ENCODE assay signal across 8 cellular contexts in the genomic region with DNA sequence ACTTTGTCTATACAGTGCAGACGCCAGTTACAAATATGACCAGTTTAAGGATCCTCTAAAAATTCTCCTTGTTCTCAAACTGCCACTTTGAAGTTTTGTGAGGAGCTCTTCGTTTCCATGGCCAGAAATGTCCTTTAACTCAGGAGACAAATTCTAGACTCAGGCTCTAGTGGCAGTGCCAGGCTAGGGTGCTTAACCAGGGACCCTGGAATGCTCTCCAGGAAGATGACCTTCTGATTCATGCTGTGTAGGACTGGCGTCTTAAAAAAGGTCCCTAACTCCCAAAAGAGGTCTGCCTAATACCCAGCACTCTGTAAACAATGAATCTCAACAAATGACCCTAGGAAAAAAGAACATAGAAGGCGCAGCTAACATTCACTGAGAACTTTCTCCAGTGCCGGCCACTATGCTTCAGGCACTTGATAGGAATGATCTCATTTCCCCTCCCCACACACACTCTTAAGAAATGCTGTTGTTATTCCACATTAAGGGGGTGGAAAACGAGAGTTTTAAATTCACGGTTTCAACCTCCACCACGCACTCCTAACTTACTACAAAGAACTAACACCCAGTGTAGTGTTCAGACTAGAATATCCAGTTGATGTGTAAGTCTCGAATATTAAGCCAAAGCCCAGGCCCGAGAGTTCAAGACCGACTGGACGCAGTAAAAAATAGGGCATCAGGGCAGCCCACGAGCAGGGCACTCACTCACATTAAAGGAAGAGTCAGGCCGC. TPM values are rescaled to one million over a fixed set of nuclear protein-coding genes. Genes with fewer than 3 reads are reported as not detected.
DNase-seq lines count a peak whose midpoint lies in the region; ATAC-seq and TF ChIP-seq lines count a peak whose summit lies in the region.

No MANE protein-coding gene starts in this region.

- no peaks in the 10 kb centered on the region for H3K27me3 ChIP-seq in PC-3 (ENCODE audit: low read length)
- no peaks in the 10 kb centered on the region for H3K27me3 ChIP-seq in duodenal mucosa (ENCODE audit: control insufficient read depth in 1 of 2, insufficient read depth in 2 of 2, low read length in 2 of 2)
- no peaks in the 10 kb centered on the region for H3K27me3 ChIP-seq in muscle layer of duodenum (ENCODE audit: low read depth, low read length)

- peaks cover 17% of the 10 kb centered on the region for H3K4me1 ChIP-seq in PC-3 (ENCODE audit: insufficient read depth, low read length)
- peaks cover 20 to 21% of the 10 kb centered on the region in 2 donors for H3K4me1 ChIP-seq in duodenal mucosa (ENCODE audit: control insufficient read depth in 1 of 2, insufficient read depth in 2 of 2, low read length in 2 of 2)
- H3K4me1 ChIP-seq in muscle layer of duodenum (ENCODE audit: control insufficient read depth in 1 of 2, insufficient read depth in 2 of 2, low read length in 2 of 2), result peaks cover 13 to 20% of the 10 kb centered on the region in 2 donors

- POLR2A ChIA-PET in PC-3 (lab: Charles Lee; ENCODE audit: unreplicated experiment), result no interaction called here

- H3K27ac ChIP-seq in PC-3 (ENCODE audit: low read length) (no peak overlapping the region), duodenal mucosa (ENCODE audit: low read depth, low read length) (peak overlapping the region; percentile 83), muscle layer of duodenum (ENCODE audit: low read length) (peak overlapping the region; percentile 88)

- no peak for TF ChIP-seq CTCF in PC-3 (conservative IDR thresholded peaks at IDR 0.05; ENCODE audit: low read depth, low read length)

- peak overlapping the region; percentile 93 for H3K4me3 ChIP-seq in PC-3 (ENCODE audit: low read length)
- H3K4me3 ChIP-seq in duodenal mucosa (ENCODE audit: low read depth in 1 of 2, low read length in 2 of 2), result peak overlapping the region; percentile 91 to 96
- H3K4me3 ChIP-seq in muscle layer of duodenum (ENCODE audit: low read depth in 1 of 2, low read length in 2 of 2), result peak overlapping the region; percentile 73 to 81

- H3K36me3 ChIP-seq in PC-3 (ENCODE audit: low read depth, low read length) (peaks cover 39% of the 10 kb centered on the region), duodenal mucosa (ENCODE audit: control insufficient read depth in 1 of 2, insufficient read depth in 2 of 2, low read length in 2 of 2) (peaks cover 25 to 34% of the 10 kb centered on the region in 2 donors), muscle layer of duodenum (ENCODE audit: control insufficient read depth in 1 of 2, insufficient read depth in 2 of 2, low read length in 2 of 2) (peaks cover 34 to 39% of the 10 kb centered on the region in 2 donors)

- H3K4me2 ChIP-seq in PC-3 (ENCODE audit: low read length), result peak overlapping the region; percentile 82

- peak; percentile 4 for ATAC-seq in GM21381 (IDR thresholded peaks at IDR 0.05; ENCODE audit: unreplicated experiment)
- peak; percentile 32 for ATAC-seq in PC-3

- DNase-seq in AG20443 (ENCODE audit: low spot score), result peak; percentile 54
- peak; percentile 34 for DNase-seq in PC-3
- DNase-seq in inferior parietal cortex (ENCODE audit: extremely low spot score), result no peak
- no peak for DNase-seq in NCI-H774 (lab: John Stamatoyannopoulos, UW)
- DNase-seq in OCI-M2 (lab: John Stamatoyannopoulos, UW; ENCODE audit: unreplicated experiment), result no peak

- peaks cover 17% of the 10 kb centered on the region for H4K20me1 ChIP-seq in PC-3 (ENCODE audit: low read length)

- peaks cover 29% of the 10 kb centered on the region for H3K79me2 ChIP-seq in PC-3 (ENCODE audit: low read length)

- H3K9me2 ChIP-seq in PC-3 (replicated peaks; ENCODE audit: low read length), result no peaks in the 10 kb centered on the region

- no peaks in the 10 kb centered on the region for H3F3A ChIP-seq in PC-3 (ENCODE audit: low read length, unreplicated experiment)

- H2AFZ ChIP-seq in PC-3 (ENCODE audit: low read length), result no peak overlapping the region

- CTCF ChIA-PET in PC-3 (lab: Charles Lee), result no interaction called here

- BruUV-seq in PC-3 (replicated peaks; lab: Mats Ljungman, UMichigan), result TSS peak; percentile 68

- H3K9ac ChIP-seq in PC-3 (ENCODE audit: low read length) (peak overlapping the region; percentile 81), duodenal mucosa (ENCODE audit: low read depth in 1 of 2, low read length in 2 of 2) (peak overlapping the region; percentile 92 to 99)

- H3K9me3 ChIP-seq in PC-3 (ENCODE audit: low read length), result no peaks in the 10 kb centered on the region
- H3K9me3 ChIP-seq in duodenal mucosa (ENCODE audit: control insufficient read depth in 1 of 2, low read length in 2 of 2), result no peaks in the 10 kb centered on the region
- no peaks in the 10 kb centered on the region for H3K9me3 ChIP-seq in muscle layer of duodenum (ENCODE audit: control insufficient read depth in 1 of 2, low read length in 2 of 2)

- intact Hi-C loops in PC-3 (cut with micrococcal nuclease), result loop anchor here (1.0 kb wide), 1 partner anchor 58 kb away; no protein-coding TSS in a partner anchor

RNA-seq across cellular contexts. Expression of gene NXF1, which starts 0.8 kb away (rescaled TPM):
- total RNA-seq in PC-3 (2014; rRNA removed), result 33.1 and 33.2 TPM in 2 replicates

RNA-seq across cellular contexts. Expression of gene TMEM223, which starts 12.7 kb away (rescaled TPM):
- 37.5 and 49.6 TPM in 2 replicates for total RNA-seq in PC-3 (2014; rRNA removed)

RNA-seq across cellular contexts. Expression of gene TMEM179B, which starts 17.3 kb away (rescaled TPM):
- 80.2 and 86.7 TPM in 2 replicates for total RNA-seq in PC-3 (2014; rRNA removed)

RNA-seq across cellular contexts. Expression of gene STX5, which starts 27.4 kb away (rescaled TPM):
- total RNA-seq in PC-3 (2014; rRNA removed), result 41.4 and 48.2 TPM in 2 replicates

RNA-seq across cellular contexts. Expression of gene TEX54, which starts 28.2 kb away (rescaled TPM):
- not detected in 2 replicates for total RNA-seq in PC-3 (2014; rRNA removed)

Comparison
In these comparisons a context has a peak if more than half of its experiments do, and no peak if none do; other contexts are left out.
1. DNase-seq: peak in AG20443 (single experiment) and PC-3 (single experiment); none in inferior parietal cortex (single experiment), NCI-H774 (single experiment) and OCI-M2 (single experiment).
2. Peak in every context shown above with its lines, with median percentiles within 50 percentile points of each other: H3K4me3 ChIP-seq.